9 cellular contexts compared by ENCODE assay signal in genomic region chr4:81493895-81494490, GRCh38. TPM values are rescaled to one million over a fixed set of nuclear protein-coding genes. Genes with fewer than 3 reads are reported as not detected.
DNase-seq lines count a peak whose midpoint lies in the region; ATAC-seq, FAIRE-seq and TF ChIP-seq lines count a peak whose summit lies in the region.
"Had no signal": no experiment of that assay in that cellular context is flagged by ENCODE, and none has a peak within 500 bp of the region (broad histone marks: within the 10 kb centered on the region; RNA-seq: fewer than 3 reads in every experiment).

No MANE protein-coding gene starts in this region.

- POLR2A ChIA-PET in GM12878 (lab: Charles Lee), result no interaction called here

- H3K4me2 ChIP-seq in GM12878 (ENCODE audit: control insufficient read depth, insufficient read depth), result 0 out of 2 replicates have a peak overlapping the region, but pooled peaks have one; percentile 9

- H3K9me3 ChIP-seq in left ventricle myocardium inferior (replicated peaks) (peaks cover 14% of the 10 kb centered on the region), GM12878 (replicated peaks; ENCODE audit: control insufficient read depth, insufficient read depth, low read length) (no peaks in the 10 kb centered on the region)

- 0% methylated on average over 2 of the region's 2 CpGs for WGBS in GM12878 (ENCODE audit: insufficient coverage, insufficient replicate concordance, low lambda C conversion rate, missing lambda C conversion rate)

- no peak for TF ChIP-seq POLR2A in GM12878 (IDR thresholded peaks at IDR 0.05; ENCODE audit: low read depth, low read length)

- no peak for TF ChIP-seq RAD21 in GM12878 (IDR thresholded peaks at IDR 0.05; ENCODE audit: insufficient read depth, low read depth, low read length)

- no peak overlapping the region for H3K9ac ChIP-seq in GM12878 (ENCODE audit: control insufficient read depth, insufficient read depth, low read length)

- no peaks in the 10 kb centered on the region for H3K79me2 ChIP-seq in GM12878 (ENCODE audit: control insufficient read depth, insufficient read depth, low read length)

- intact Hi-C loops in left ventricle myocardium inferior (cut with micrococcal nuclease), result no loop called here
- intact Hi-C loops in Right ventricle myocardium inferior (cut with DNase I), result no loop called here
- intact Hi-C loops in GM12878 (cut with micrococcal nuclease; ENCODE audit: unreplicated experiment), result no loop called here

- H4K20me1 ChIP-seq in GM12878 (ENCODE audit: control insufficient read depth, insufficient read depth), result no peaks in the 10 kb centered on the region

- ATAC-seq in Right ventricle myocardium inferior (no peak), HG03280 (IDR thresholded peaks at IDR 0.05; ENCODE audit: unreplicated experiment) (peak; percentile 78), GM12878 (peak; percentile 57)
- ATAC-seq in stimulated activated naive CD8-positive, alpha-beta T cell treated with anti-CD3 and anti-CD28 coated beads, Interleukin-15, Interleukin-2, amounts not matched to agents 100 U/mL and 50 U/mL, for 24 hours, result peak; percentile 51

- DNase-seq in left ventricle myocardium inferior (no peak), Right ventricle myocardium inferior (ENCODE audit: missing footprints) (no peak), GM12878 (ENCODE audit: low read depth, low spot score) (no peak), hypothalamus (lab: John Stamatoyannopoulos, UW) (no peak), NCI-H524 (lab: John Stamatoyannopoulos, UW) (no peak), AG08395 (ENCODE audit: low spot score) (no peak)
- no peak for DNase-seq in stimulated activated naive CD8-positive, alpha-beta T cell treated with anti-CD3 and anti-CD28 coated beads, Interleukin-15, Interleukin-2, amounts not matched to agents 100 U/mL and 50 U/mL, for 24 hours

- H3K27ac ChIP-seq in left ventricle myocardium inferior (replicated peaks) (peak overlapping the region; percentile 41), GM12878 (ENCODE audit: control insufficient read depth, insufficient read depth) (no peak overlapping the region)

- H3K27me3 ChIP-seq in left ventricle myocardium inferior (ENCODE audit: low read depth) (no peaks in the 10 kb centered on the region), GM12878 (replicated peaks in 1 of 2; ENCODE audit: control insufficient read depth in 2 of 2, insufficient read depth in 2 of 2, low read length in 1 of 2) (peaks cover 0 to 3% of the 10 kb centered on the region in 2 experiments; a peak in 1 of 4 replicates)

- SMC1A ChIA-PET in GM12878 (lab: Charles Lee; ENCODE audit: uncharacterized antibody, unreplicated experiment), result no interaction called here

- H3K4me3 ChIP-seq in left ventricle myocardium inferior (peak overlapping the region; percentile 45), GM12878 (no peak overlapping the region)

- H3K4me1 ChIP-seq in left ventricle myocardium inferior (peaks cover 8% of the 10 kb centered on the region), GM12878 (ENCODE audit: control insufficient read depth, insufficient read depth, low read length) (no peaks in the 10 kb centered on the region; the same call in 1 of the 2 replicates)

- FAIRE-seq in GM12878 (lab: Jason Lieb, UNC), result no peak
- FAIRE-seq: G401.6 had no signal

- TF ChIP-seq EP300 in GM12878 (IDR thresholded peaks at IDR 0.05; ENCODE audit: borderline replicate concordance in 1 of 2, control insufficient read depth in 1 of 2, low read depth in 2 of 2, low read length in 2 of 2), result no peak

- no peak for TF ChIP-seq CTCF in left ventricle myocardium inferior (IDR thresholded peaks at IDR 0.05; ENCODE audit: borderline replicate concordance)
- no peak for TF ChIP-seq CTCF in GM12878 (IDR thresholded peaks at IDR 0.05 in 2 of 3, conservative IDR thresholded peaks at IDR 0.05 in 1 of 3; ENCODE audit: control insufficient read depth in 2 of 3, extremely low read depth in 1 of 3, insufficient read depth in 1 of 3, low read depth in 3 of 3, low read length in 3 of 3)

- H3K36me3 ChIP-seq in left ventricle myocardium inferior (no peaks in the 10 kb centered on the region), GM12878 (ENCODE audit: control insufficient read depth in 2 of 2, insufficient read depth in 2 of 2, low read length in 1 of 2) (no peaks in the 10 kb centered on the region)

- RAD21 ChIA-PET in GM12878 (lab: Charles Lee; ENCODE audit: unreplicated experiment), result no interaction called here

- no TSS peak for BruUV-seq in GM12878 (replicated peaks; lab: Mats Ljungman, UMichigan)

- in situ Hi-C loops in GM12878 (cut with MboI), result no loop called here

- CTCF ChIA-PET in GM12878 (lab: Yijun Ruan, JAX), result interaction anchor here (1.1 kb wide), 1 partner anchor 17 kb away, joined by 3 read pairs; no protein-coding TSS in a partner anchor

- H2AFZ ChIP-seq in GM12878 (ENCODE audit: control insufficient read depth, low read depth, low read length), result no peak overlapping the region

TF ChIP-seq in GM12878, 131 proteins besides CTCF, POLR2A, EP300 and RAD21 (continues in another document):
- no peak for TF ChIP-seq RAD51 (IDR thresholded peaks at IDR 0.05)
- TF ChIP-seq POLR2AphosphoS2 (IDR thresholded peaks at IDR 0.05; ENCODE audit: low read depth, low read length), result no peak
- no peak for TF ChIP-seq MLLT1 (IDR thresholded peaks at IDR 0.05)
- TF ChIP-seq BCL3 (IDR thresholded peaks at IDR 0.05; ENCODE audit: borderline replicate concordance, insufficient read depth, low read depth, low read length, poor library complexity, severe bottlenecking), result no peak
- no peak for TF ChIP-seq FOXM1 (IDR thresholded peaks at IDR 0.05; ENCODE audit: low read depth, low read length)
- no peak for TF ChIP-seq RBBP5 (conservative IDR thresholded peaks at IDR 0.05)
- TF ChIP-seq HDAC2 (IDR thresholded peaks at IDR 0.05), result no peak
- TF ChIP-seq NR2C1 (IDR thresholded peaks at IDR 0.05), result no peak
- peak; percentile 52; the same call in 1 of the 2 replicates for TF ChIP-seq CBX5 (IDR thresholded peaks at IDR 0.05; ENCODE audit: low read depth)
- no peak for TF ChIP-seq CHD2 (IDR thresholded peaks at IDR 0.05; ENCODE audit: borderline replicate concordance, low read depth, low read length)
- TF ChIP-seq NKRF (conservative IDR thresholded peaks at IDR 0.05), result no peak
- no peak for TF ChIP-seq CHD1 (IDR thresholded peaks at IDR 0.05; ENCODE audit: low read depth, low read length)
- no peak for TF ChIP-seq SMAD5 (IDR thresholded peaks at IDR 0.05; ENCODE audit: low read depth)

RNA-seq across cellular contexts. Expression of gene RASGEF1B, which starts 22.3 kb away (rescaled TPM):
- total RNA-seq in left ventricle myocardium inferior (4.3 TPM), Right ventricle myocardium inferior (3.6 TPM), GM12878 (2014; rRNA removed) (0.06 TPM in 1 of 2 replicates, not detected in the other), GM12878 (2014; rRNA removed; fragmentation: Illumina TruSeq; extraction: Trizol) (0.13 and 0.18 TPM in 2 replicates), GM12878 (2021) (0.15 and 0.19 TPM in 2 replicates)
- total RNA-seq in GM12878 (2013; cell fraction: nucleolus; rRNA removed), result 0.23 and 0.76 TPM in 2 replicates
- polyA plus RNA-seq in GM12878 (2011; ENCODE audit: low read depth), result not detected
- polyA plus RNA-seq in GM12878 (2011; rRNA removed) (0.09 and 0.10 TPM in 2 replicates), GM12878 (2014; fragmentation: Illumina TruSeq; extraction: Trizol) (0.03 and 0.27 TPM in 2 replicates), GM12878 (2014; fragmentation: Nextera tagmentation; extraction: Ambion mirVana) (not detected), GM12878 (2014; rRNA removed) (0.06 TPM in 1 of 2 replicates, not detected in the other), GM12878 (2016; fragmentation: Nextera tagmentation; extraction: Ambion mirVana) (under 1 TPM; 0.10 to 0.24 TPM)
- 0.03 and 0.10 TPM in 2 replicates for polyA plus RNA-seq in GM12878 (2011; cell fraction: cytosol; rRNA removed)
- 0.06 TPM in 1 of 2 replicates, not detected in the other for polyA plus RNA-seq in GM12878 (2011; cell fraction: nucleus; rRNA removed)
- polyA plus RNA-seq in GM12878 (2012), result 0.15 and 0.20 TPM in 2 replicates
- 0.21 and 0.29 TPM in 2 replicates for polyA minus RNA-seq in GM12878 (2011; rRNA and poly(A)+ RNA removed)
- not detected in 2 replicates for polyA minus RNA-seq in GM12878 (2011; cell fraction: cytosol; rRNA and poly(A)+ RNA removed)
- 0.12 and 0.29 TPM in 2 replicates for polyA minus RNA-seq in GM12878 (2011; cell fraction: nucleus; rRNA and poly(A)+ RNA removed)
